Comparison of ENCODE assay signal across 24 cellular contexts in genomic region chr13:44165895-44166496, GRCh38.
A peak's percentile ranks its signal among the peaks of the same experiment; 100 is the strongest.
DNase-seq lines count a peak whose midpoint lies in the region; ATAC-seq and TF ChIP-seq lines count a peak whose summit lies in the region.
"Had no signal": no experiment of that assay in that cellular context is flagged by ENCODE, and none has a peak within 500 bp of the region (broad histone marks: within the 10 kb centered on the region; RNA-seq: fewer than 3 reads in every experiment).

No MANE protein-coding gene starts in this region.

- H2BK15ac ChIP-seq in mesendoderm (replicated peaks; ENCODE audit: low read depth), result no peak overlapping the region

- H2BK120ac ChIP-seq in mesendoderm (ENCODE audit: low read depth, low read length), result no peak overlapping the region

- no peak overlapping the region for H3K4ac ChIP-seq in mesendoderm (ENCODE audit: low read depth, low read length)

- no peaks in the 10 kb centered on the region for H3K79me2 ChIP-seq in mesendoderm (ENCODE audit: control insufficient read depth, insufficient read depth, low read length)

- TF ChIP-seq CTCF in esophagus muscularis mucosa (IDR thresholded peaks at IDR 0.05), result no peak

- in situ Hi-C loops in SK-MEL-5 (cut with HindIII; ENCODE audit: low pct_unique_long_range_greater_than_20kb, low sequenced_read_pairs), result no loop called here

- no peaks in the 10 kb centered on the region for H3K4me1 Mint-ChIP-seq in stimulated activated memory B cell treated with anti-CD40 and anti-IgM and Interleukin-4, amounts not matched to agents 10 μg/mL and 1 μg/mL and 100 μg/mL, for 72 hours
- H3K4me1 Mint-ChIP-seq: CD4-positive, CD25-positive, alpha-beta regulatory T cell had no signal

- H3K27ac ChIP-seq in esophagus muscularis mucosa (replicated peaks in 1 of 4) (no peak overlapping the region), mesendoderm (ENCODE audit: low read depth, low read length) (no peak overlapping the region)

- no peaks in the 10 kb centered on the region for H3K79me1 ChIP-seq in mesendoderm (ENCODE audit: low read length)

- no peak overlapping the region for H2BK5ac ChIP-seq in mesendoderm (ENCODE audit: low read length)

- no peak overlapping the region for H3K27ac Mint-ChIP-seq in stimulated activated memory B cell treated with anti-CD40 and anti-IgM and Interleukin-4, amounts not matched to agents 10 μg/mL and 1 μg/mL and 100 μg/mL, for 72 hours
- H3K27ac Mint-ChIP-seq: CD4-positive, CD25-positive, alpha-beta regulatory T cell had no signal

- no peak overlapping the region for H3K56ac ChIP-seq in mesendoderm (ENCODE audit: low read length)

- no peaks in the 10 kb centered on the region for H3K36me3 ChIP-seq in H7 (replicated peaks; ENCODE audit: control insufficient read depth, insufficient read depth, low read length)
- H3K36me3 ChIP-seq in esophagus muscularis mucosa, result no peaks in the 10 kb centered on the region
- H3K36me3 ChIP-seq in mesendoderm (ENCODE audit: control insufficient read depth, insufficient read depth, low read length), result no peaks in the 10 kb centered on the region
- H3K36me3 ChIP-seq: BE2C had no signal

- no peak overlapping the region for H3K4me3 Mint-ChIP-seq in stimulated activated memory B cell treated with anti-CD40 and anti-IgM and Interleukin-4, amounts not matched to agents 10 μg/mL and 1 μg/mL and 100 μg/mL, for 72 hours
- H3K4me3 Mint-ChIP-seq: CD4-positive, CD25-positive, alpha-beta regulatory T cell had no signal

- intact Hi-C loops in esophagus muscularis mucosa (cut with DNase I), result no loop called here

- H3K4me3 ChIP-seq in H7 (ENCODE audit: insufficient read depth, low read depth, low read length) (no peak overlapping the region), esophagus muscularis mucosa (no peak overlapping the region), mesendoderm (ENCODE audit: low read length) (no peak overlapping the region)
- H3K4me3 ChIP-seq: A549 had no signal

- H3K9me3 Mint-ChIP-seq in stimulated activated memory B cell treated with anti-CD40 and anti-IgM and Interleukin-4, amounts not matched to agents 10 μg/mL and 1 μg/mL and 100 μg/mL, for 72 hours, result no peaks in the 10 kb centered on the region

- no peaks in the 10 kb centered on the region for H3K9me3 ChIP-seq in esophagus muscularis mucosa
- H3K9me3 ChIP-seq: A549, BE2C had no signal

- H3K36me3 Mint-ChIP-seq in stimulated activated memory B cell treated with anti-CD40 and anti-IgM and Interleukin-4, amounts not matched to agents 10 μg/mL and 1 μg/mL and 100 μg/mL, for 72 hours, result no peaks in the 10 kb centered on the region
- H3K36me3 Mint-ChIP-seq: CD4-positive, CD25-positive, alpha-beta regulatory T cell had no signal

- no peak overlapping the region for H3K4me2 ChIP-seq in mesendoderm (ENCODE audit: low read length)
- H3K4me2 ChIP-seq: A549 had no signal

- TF ChIP-seq POLR2A in esophagus muscularis mucosa (IDR thresholded peaks at IDR 0.05; ENCODE audit: low read depth), result no peak

- peak; percentile 42 for DNase-seq in H7
- DNase-seq in SK-MEL-5 (ENCODE audit: low read depth, low spot score), result peak; percentile 20
- peak; percentile 39 for DNase-seq in esophagus muscularis mucosa (ENCODE audit: extremely low spot score)
- DNase-seq in mesendoderm, result peak; percentile 22
- DNase-seq in Ammon's horn (ENCODE audit: low spot score), result no peak
- DNase-seq: BE2C; CD4-positive, CD25-positive, alpha-beta regulatory T cell; DMS 273 treated with DMSO at 0.1 percent for 48 hours; Kasumi-1; MM.1S; NCI-H1048; NCI-H1417 treated with DMSO at 0.1 percent for 48 hours; NCI-H187; NCI-H446 treated with DMSO at 0.1 percent for 48 hours; NCI-H774; NK-92 treated with Interleukin-12 subunit alpha and Interleukin-12 subunit beta, amount 100 ng/mL, for 24 hours; SIG-M5 had no signal

- H3K18ac ChIP-seq in mesendoderm (ENCODE audit: low read length), result no peak overlapping the region

- H3K9ac ChIP-seq in mesendoderm (ENCODE audit: low read length), result no peak overlapping the region

- no peak overlapping the region for H4K8ac ChIP-seq in mesendoderm (ENCODE audit: low read depth, low read length)

- H3K23ac ChIP-seq in mesendoderm (ENCODE audit: low read length), result no peak overlapping the region

- peaks cover 7 to 10% (median 9%) of the 10 kb centered on the region in 4 donors for H3K4me1 ChIP-seq in esophagus muscularis mucosa
- H3K4me1 ChIP-seq in mesendoderm (ENCODE audit: control insufficient read depth, low read depth, low read length), result no peaks in the 10 kb centered on the region
- H3K4me1 ChIP-seq: BE2C had no signal

- 87% methylated on average over 7 of the region's 7 CpGs for WGBS in esophagus muscularis mucosa
- no CpG with 5 or more reads among the region's 7 CpGs for WGBS in mesendoderm (ENCODE audit: extremely low coverage, insufficient coverage, low lambda C conversion rate)

- peaks cover 20% of the 10 kb centered on the region for H3K27me3 Mint-ChIP-seq in stimulated activated memory B cell treated with anti-CD40 and anti-IgM and Interleukin-4, amounts not matched to agents 10 μg/mL and 1 μg/mL and 100 μg/mL, for 72 hours

- no peak overlapping the region for H2AK5ac ChIP-seq in mesendoderm (ENCODE audit: low read length)

- ATAC-seq in stimulated activated memory B cell treated with anti-CD40 and anti-IgM and Interleukin-4, amounts not matched to agents 10 μg/mL and 1 μg/mL and 100 μg/mL, for 72 hours, result no peak
- ATAC-seq in HG02981 (IDR thresholded peaks at IDR 0.05; ENCODE audit: unreplicated experiment), result no peak
- no peak for ATAC-seq in HG03354 (IDR thresholded peaks at IDR 0.05; ENCODE audit: poor library complexity, severe bottlenecking, unreplicated experiment)
- ATAC-seq: A549, HCT116, Panc1, SK-N-SH treated with all-trans-retinoic acid at 6 μM for 48 hours had no signal

- no peak for TF ChIP-seq EP300 in esophagus muscularis mucosa (IDR thresholded peaks at IDR 0.05)

- no peaks in the 10 kb centered on the region for H3K27me3 ChIP-seq in H7 (ENCODE audit: control insufficient read depth, insufficient read depth, low read length)
- no peaks in the 10 kb centered on the region for H3K27me3 ChIP-seq in esophagus muscularis mucosa
- no peaks in the 10 kb centered on the region for H3K27me3 ChIP-seq in mesendoderm (ENCODE audit: insufficient read depth, low read length, poor library complexity)
- H3K27me3 ChIP-seq: BE2C had no signal

- H4K5ac ChIP-seq in mesendoderm (ENCODE audit: low read length), result no peak overlapping the region
